Comparison of ENCODE assay signal across 24 cellular contexts in the genomic region with DNA sequence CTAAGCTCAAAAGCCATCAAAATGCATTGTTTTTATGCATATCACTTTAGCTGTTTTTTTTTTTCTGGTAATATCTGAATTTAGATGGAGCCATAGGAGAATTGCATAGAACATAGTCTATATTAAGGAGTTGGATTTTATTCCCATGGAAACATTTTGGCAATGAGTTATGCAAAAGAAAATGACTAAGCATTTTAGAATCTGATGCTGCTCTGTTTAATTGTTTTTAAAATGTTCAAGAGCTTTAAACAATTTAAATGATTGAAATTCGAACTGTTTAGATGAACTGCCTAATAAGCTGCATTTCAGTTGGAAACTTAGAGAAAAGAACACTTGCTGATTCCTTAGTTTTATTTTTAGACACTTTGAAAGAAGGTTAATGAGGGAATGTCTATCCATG.
"Had no signal": no experiment of that assay in that cellular context is flagged by ENCODE, and none has a peak within 500 bp of the region (broad histone marks: within the 10 kb centered on the region; RNA-seq: fewer than 3 reads in every experiment).

No MANE protein-coding gene starts in this region.

- H3K9ac ChIP-seq: parathyroid adenoma had no signal

- H3K27me3 ChIP-seq: ascending aorta, gastroesophageal sphincter, heart left ventricle, right lobe of liver, testis, uterus had no signal

- H3K9me3 ChIP-seq: ascending aorta, mucosa of descending colon, right lobe of liver, testis, uterus had no signal

- H3K36me3 ChIP-seq: ascending aorta, gastroesophageal sphincter, heart left ventricle, right lobe of liver, uterus had no signal

- H2AFZ ChIP-seq: parathyroid adenoma had no signal

- DNase-seq: activated CD4-positive, alpha-beta memory T cell treated with anti-CD3 and anti-CD28 coated beads, Interleukin-2, amount 10 ng/mL, durations not matched to agents 7 days and 5 days; activated CD4-positive, alpha-beta T cell treated with anti-CD3 and anti-CD28 coated beads, Interleukin-2, amount 10 ng/mL, durations not matched to agents 24 days and 14 days; activated gamma-delta T cell; activated T-cell treated with anti-CD3 and anti-CD28 coated beads, Interleukin-2, amount 50 U/mL, for 72 hours; central memory CD4-positive, alpha-beta T cell; effector memory CD4-positive, alpha-beta T cell; heart left ventricle; islet precursor cell; left cardiac atrium; mesenchymal stem cell; mucosa of descending colon; nephron progenitor cell; nucleus accumbens; right lobe of liver; stimulated activated CD4-positive, alpha-beta T cell treated with anti-CD3 and anti-CD28 coated beads, Interleukin-1b, Interleukin-23, amount 100 ng/mL, for 48 hours; T-helper 2 cell; testis; trophoblast cell; uterus had no signal

- H3K27ac ChIP-seq: ascending aorta, gastroesophageal sphincter, heart left ventricle, parathyroid adenoma, right lobe of liver, skin epidermis, testis, uterus had no signal

- ATAC-seq: activated T-cell treated with anti-CD3 and anti-CD28 coated beads, Interleukin-2, amount 50 U/mL, for 72 hours; gastroesophageal sphincter; left cardiac atrium; mucosa of descending colon; right lobe of liver; stimulated activated memory B cell treated with anti-CD40 and anti-IgM and Interleukin-4, amounts not matched to agents 10 μg/mL and 1 μg/mL and 100 μg/mL, for 72 hours had no signal

- H3K4me3 ChIP-seq: ascending aorta, gastroesophageal sphincter, heart left ventricle, mucosa of descending colon, right lobe of liver, skin epidermis, testis, uterus had no signal

- H3K4me1 ChIP-seq: ascending aorta, gastroesophageal sphincter, parathyroid adenoma, right lobe of liver, testis, uterus had no signal
